ENCODE assay signal across 8 cellular contexts in the genomic region with DNA sequence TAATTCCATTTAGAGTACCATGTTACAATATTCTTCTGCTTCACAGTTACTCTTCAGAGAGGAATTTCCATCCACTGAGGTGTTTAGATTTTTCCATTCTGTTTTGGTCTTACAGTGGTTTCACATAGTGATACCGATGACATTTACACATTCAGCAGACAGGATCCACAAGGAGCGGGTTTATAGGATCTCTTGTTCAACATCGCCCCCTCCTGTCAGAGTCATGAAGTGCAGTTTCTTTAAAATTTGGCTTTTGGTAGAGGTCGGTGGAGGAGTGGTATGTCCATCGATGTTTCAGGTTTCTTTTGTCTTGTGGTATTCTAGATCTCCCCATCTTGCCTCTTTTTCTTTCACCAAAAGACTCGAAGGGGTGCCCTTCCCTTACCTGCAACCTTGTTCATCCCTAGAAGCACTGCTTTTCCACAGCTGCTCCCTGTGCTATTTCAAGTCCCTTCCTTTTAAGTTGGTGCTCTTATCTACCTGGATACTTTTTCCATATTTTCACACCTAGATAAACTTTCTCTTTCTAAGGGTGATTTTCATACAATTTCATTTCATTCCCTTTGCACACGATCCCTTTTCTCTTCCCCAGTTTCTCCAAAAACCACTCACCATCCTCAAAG.
DNase-seq lines count a peak whose midpoint lies in the region; ATAC-seq, FAIRE-seq and TF ChIP-seq lines count a peak whose summit lies in the region.

No MANE protein-coding gene starts in this region.

- TF ChIP-seq CTCF in 22Rv1 (IDR thresholded peaks at IDR 0.05) (peak; percentile 92), dorsolateral prefrontal cortex (IDR thresholded peaks at IDR 0.05 in 54 of 56, conservative IDR thresholded peaks at IDR 0.05 in 2 of 56; ENCODE audit: low read depth in 1 of 56, partially characterized antibody in 56 of 56) (peak; percentile 66 to 97 (median 87)), right lobe of liver (IDR thresholded peaks at IDR 0.05) (peak; percentile 72 to 90 (median 78)), stomach (IDR thresholded peaks at IDR 0.05) (peak in 5 of 7 experiments; percentile 57 to 74 (median 58))

- H3K9me3 ChIP-seq in right lobe of liver (no peaks in the 10 kb centered on the region), stomach (peaks cover 0 to 6% (median 0%) of the 10 kb centered on the region in 4 donors)

- 30% methylated on average over 7 of the region's 7 CpGs for WGBS in right lobe of liver (ENCODE audit: insufficient coverage, low coverage, low lambda C conversion rate, missing lambda C conversion rate)
- WGBS in stomach, 5 donors: 33 to 45% (median 39%) methylated on average over 7 of the region's 7 CpGs

- no peak for TF ChIP-seq EP300 in stomach (IDR thresholded peaks at IDR 0.05)

- ATAC-seq in right lobe of liver (peak; percentile 84 to 85 (median 84)), HG03442 (IDR thresholded peaks at IDR 0.05; ENCODE audit: unreplicated experiment) (no peak)

- TF ChIP-seq POLR2A in right lobe of liver (IDR thresholded peaks at IDR 0.05) (no peak), stomach (IDR thresholded peaks at IDR 0.05) (no peak)

- H3K27me3 ChIP-seq in dorsolateral prefrontal cortex: no peaks in the 10 kb centered on the region
- no peaks in the 10 kb centered on the region for H3K27me3 ChIP-seq in right lobe of liver
- H3K27me3 ChIP-seq in stomach: no peaks in the 10 kb centered on the region

- H3K36me3 ChIP-seq in right lobe of liver (peaks cover 0 to 54% (median under 1%) of the 10 kb centered on the region in 4 donors), stomach (peaks cover 0 to 52% (median 42%) of the 10 kb centered on the region in 4 donors)

- H3K4me1 ChIP-seq in right lobe of liver: peaks cover 0 to 22% (median 5%) of the 10 kb centered on the region in 4 donors
- peaks cover 0 to 16% (median 2%) of the 10 kb centered on the region in 4 donors for H3K4me1 ChIP-seq in stomach

- H3K4me3 ChIP-seq in dorsolateral prefrontal cortex: no peak overlapping the region
- no peak overlapping the region for H3K4me3 ChIP-seq in right lobe of liver
- H3K4me3 ChIP-seq in stomach: no peak overlapping the region

- DNase-seq in NCI-H128 (lab: John Stamatoyannopoulos, UW; ENCODE audit: unreplicated experiment): peak; percentile 25
- DNase-seq in SW480 (ENCODE audit: low spot score): peak; percentile 88
- peak in 4 of 10 donors; percentile 8 to 58 (median 53) for DNase-seq in dorsolateral prefrontal cortex
- DNase-seq in right lobe of liver: no peak
- peak; percentile 45 for DNase-seq in stomach

- no peak overlapping the region for H3K27ac ChIP-seq in 22Rv1
- H3K27ac ChIP-seq in dorsolateral prefrontal cortex: peak overlapping the region in 6 of 59 donors; percentile 5 to 60 (median 43)
- H3K27ac ChIP-seq in right lobe of liver: no peak overlapping the region
- H3K27ac ChIP-seq in stomach: no peak overlapping the region

- intact Hi-C loops in dorsolateral prefrontal cortex (cut with DNase I): loop anchor here (1.0 to 10.0 kb wide), 7 partner anchors 21 to 1217 kb away; no protein-coding TSS in a partner anchor
- intact Hi-C loops in right lobe of liver (cut with DNase I): no loop called here
- intact Hi-C loops in stomach (cut with DNase I; ENCODE audit: low total_unique reads): no loop called here

- FAIRE-seq in G401.6 (lab: Jason Lieb, UNC): peak; percentile 94

Comparison
In these comparisons a context has a peak if more than half of its experiments do, and no peak if none do; other contexts are left out.
1. DNase-seq: peak in NCI-H128 (single experiment), SW480 (single experiment) and stomach (single experiment); none in right lobe of liver (0 of 3).
2. intact Hi-C loops: an anchor here in dorsolateral prefrontal cortex (1.0 to 10.0 kb wide); none called in right lobe of liver and stomach.
3. Peak in every context shown above with its lines, with median percentiles within 50 percentile points of each other: CTCF ChIP-seq.